Comparison of ENCODE assay signal across 9 cellular contexts in genomic region chr16:11916524-11917285, GRCh38. TPM values are rescaled to one million over a fixed set of nuclear protein-coding genes. Genes with fewer than 3 reads are reported as not detected.
A peak's percentile ranks its signal among the peaks of the same experiment; 100 is the strongest.
DNase-seq lines count a peak whose midpoint lies in the region; ATAC-seq, FAIRE-seq and TF ChIP-seq lines count a peak whose summit lies in the region.
"Had no signal": no experiment of that assay in that cellular context is flagged by ENCODE, and none has a peak within 500 bp of the region (broad histone marks: within the 10 kb centered on the region; RNA-seq: fewer than 3 reads in every experiment).

No MANE protein-coding gene starts in this region.

- H3K4me3 ChIP-seq in Karpas-422 (ENCODE audit: low read length) = peak overlapping the region; percentile 63
- H3K4me3 ChIP-seq in keratinocyte (ENCODE audit: control insufficient read depth in 2 of 3, extremely low read depth in 1 of 3, insufficient read depth in 2 of 3, low read depth in 1 of 3, low read length in 3 of 3) = peak overlapping the region; percentile 69 to 91 (median 82)
- H3K4me3 ChIP-seq in subcutaneous abdominal adipose tissue (ENCODE audit: low read depth in 1 of 5, low read length in 5 of 5) = peak overlapping the region; percentile 75 to 90 (median 84)

- H3K27ac ChIP-seq in Karpas-422 (ENCODE audit: low read length) (no peak overlapping the region), angular gyrus (ENCODE audit: low read depth, low read length) (peak overlapping the region; percentile 84), keratinocyte (ENCODE audit: control insufficient read depth, insufficient read depth, low read length) (peak overlapping the region; percentile 90), subcutaneous abdominal adipose tissue (ENCODE audit: low read depth, low read length) (peak overlapping the region; percentile 91)

- H3K9ac ChIP-seq in Karpas-422 (ENCODE audit: low read length) = peak overlapping the region; percentile 61
- peak overlapping the region; percentile 83 for H3K9ac ChIP-seq in keratinocyte (ENCODE audit: control insufficient read depth, extremely low read depth, insufficient read depth, low read length)
- H3K9ac ChIP-seq in subcutaneous abdominal adipose tissue (ENCODE audit: low read length in 5 of 5) = peak overlapping the region in 4 of 5 donors; percentile 75 to 89 (median 84)

- H3K9me3 ChIP-seq in Karpas-422 (ENCODE audit: low read length) (no peaks in the 10 kb centered on the region), keratinocyte (ENCODE audit: control insufficient read depth, low read depth, low read length) (no peaks in the 10 kb centered on the region), subcutaneous abdominal adipose tissue (ENCODE audit: control insufficient read depth in 5 of 5, low read length in 5 of 5) (no peaks in the 10 kb centered on the region)

- H3K4me2 ChIP-seq in Karpas-422 (ENCODE audit: low read depth, low read length, poor library complexity, severe bottlenecking) = peak overlapping the region; percentile 72
- peak overlapping the region; percentile 84 for H3K4me2 ChIP-seq in keratinocyte (ENCODE audit: control insufficient read depth, extremely low read depth, insufficient read depth, low read depth, low read length)

- no peaks in the 10 kb centered on the region for H3K27me3 ChIP-seq in Karpas-422 (ENCODE audit: low read length)
- H3K27me3 ChIP-seq in keratinocyte (ENCODE audit: control insufficient read depth, extremely low read depth, insufficient read depth, low read length) = no peaks in the 10 kb centered on the region
- peaks cover 0 to 4% (median 0%) of the 10 kb centered on the region in 5 donors for H3K27me3 ChIP-seq in subcutaneous abdominal adipose tissue (ENCODE audit: control insufficient read depth in 5 of 5, insufficient read depth in 4 of 5, low read length in 5 of 5)

- H3K9me2 ChIP-seq in Karpas-422 (replicated peaks; ENCODE audit: insufficient read depth, low read length) = no peaks in the 10 kb centered on the region

- peak; percentile 94 for DNase-seq in DMS153 (lab: John Stamatoyannopoulos, UW)
- peak; percentile 34 for DNase-seq in Karpas-422
- peak; percentile 50 for DNase-seq in keratinocyte (ENCODE audit: low read depth, low spot score)
- DNase-seq in GM12891 (ENCODE audit: insufficient read length, low spot score) = no peak
- no peak for DNase-seq in NOMO-1 treated with dmso at 0.1 percent for 144 hours (lab: John Stamatoyannopoulos, UW; ENCODE audit: unreplicated experiment)

- H3K9me1 ChIP-seq in keratinocyte (ENCODE audit: control insufficient read depth, extremely low read depth, insufficient read depth, low read length) = no peaks in the 10 kb centered on the region

- H2AFZ ChIP-seq in Karpas-422 (ENCODE audit: low read length) (peak overlapping the region; percentile 98), keratinocyte (ENCODE audit: control insufficient read depth, low read length) (peak overlapping the region; percentile 92)

- H3K4me1 ChIP-seq in Karpas-422 (ENCODE audit: low read length) (peaks cover 27% of the 10 kb centered on the region), keratinocyte (ENCODE audit: control insufficient read depth, extremely low read depth, insufficient read depth, low read length) (peaks cover 21% of the 10 kb centered on the region), subcutaneous abdominal adipose tissue (ENCODE audit: control insufficient read depth in 5 of 5, insufficient read depth in 5 of 5, low read length in 5 of 5) (peaks cover 10 to 36% (median 29%) of the 10 kb centered on the region in 5 donors)

- peak in 2 of 3 experiments; percentile 6 to 18 for TF ChIP-seq CTCF in keratinocyte (optimal IDR thresholded peaks at IDR 0.05 in 1 of 3, IDR thresholded peaks at IDR 0.05 in 1 of 3, conservative IDR thresholded peaks at IDR 0.05 in 1 of 3; ENCODE audit: extremely low read depth in 1 of 3, insufficient read depth in 2 of 3, low read length in 3 of 3)

- dilution Hi-C loops in keratinocyte (cut with MboI; ENCODE audit: extremely low pct_ligation_motif_present, low sequenced_read_pairs) = no loop called here

- no peak for TF ChIP-seq POLR2A in GM12891 (IDR thresholded peaks at IDR 0.05; ENCODE audit: low read depth, low read length)

- H4K20me1 ChIP-seq in Karpas-422 (ENCODE audit: insufficient read depth, low read depth, low read length) = peaks cover 25% of the 10 kb centered on the region
- H4K20me1 ChIP-seq in keratinocyte (ENCODE audit: control insufficient read depth, extremely low read depth, insufficient read depth, low read length) = peaks cover 18% of the 10 kb centered on the region

- FAIRE-seq in keratinocyte (lab: Jason Lieb, UNC) (peak; percentile 52), GM12891 (lab: Jason Lieb, UNC) (no peak)

- ATAC-seq in HG03108 (IDR thresholded peaks at IDR 0.05; ENCODE audit: unreplicated experiment) = no peak

- H3K36me3 ChIP-seq in Karpas-422 (ENCODE audit: insufficient read depth, low read length) (peaks cover 13% of the 10 kb centered on the region), keratinocyte (ENCODE audit: control insufficient read depth in 2 of 2, extremely low read depth in 1 of 2, insufficient read depth in 2 of 2, low read length in 2 of 2) (no peaks in the 10 kb centered on the region), subcutaneous abdominal adipose tissue (ENCODE audit: control insufficient read depth in 5 of 5, insufficient read depth in 5 of 5, low read length in 5 of 5) (no peaks in the 10 kb centered on the region)

- H3K79me2 ChIP-seq in Karpas-422 (ENCODE audit: low read length) (peaks cover 39% of the 10 kb centered on the region), keratinocyte (ENCODE audit: control insufficient read depth, insufficient read depth, low read length) (peaks cover 39% of the 10 kb centered on the region)

TF ChIP-seq in GM12891, 5 proteins besides CTCF, POLR2A, EP300 and RAD21:
- TF ChIP-seq POU2F2 (IDR thresholded peaks at IDR 0.05; ENCODE audit: low read depth, low read length) (no peak), TAF1 (IDR thresholded peaks at IDR 0.05; ENCODE audit: low read depth, low read length) (no peak), POLR2AphosphoS5 (IDR thresholded peaks at IDR 0.05; ENCODE audit: low read depth, low read length) (no peak)

RNA-seq across cellular contexts. Expression of gene GSPT1, which starts 0.9 kb away (rescaled TPM):
- 66.5 and 80.2 TPM in 2 replicates for total RNA-seq in Karpas-422 (2014; rRNA removed; shearing (Covaris generic); ENCODE audit: low replicate concordance)
- polyA plus RNA-seq in keratinocyte = 94.4 to 163 TPM (median 118 TPM) in 3 replicates
- polyA plus RNA-seq in keratinocyte (2011; ENCODE audit: low read depth) = 188 TPM
- polyA plus RNA-seq in keratinocyte (2011; cell fraction: cytosol; rRNA removed) = 120 and 233 TPM in 2 replicates
- 111 and 139 TPM in 2 replicates for polyA plus RNA-seq in keratinocyte (2011; cell fraction: nucleus; rRNA removed)
- polyA plus RNA-seq in keratinocyte (2012; ENCODE audit: low replicate concordance) = 110 and 128 TPM in 2 replicates
- 28.5 to 139 TPM (median 74.4 TPM) in 3 replicates for polyA minus RNA-seq in keratinocyte
- polyA minus RNA-seq in keratinocyte (2011; cell fraction: cytosol; rRNA and poly(A)+ RNA removed) = 93.8 TPM
- polyA minus RNA-seq in keratinocyte (2011; cell fraction: nucleus; rRNA and poly(A)+ RNA removed) = 56.8 and 94.7 TPM in 2 replicates
- polyA plus RNA-seq in GM12891 (2012; ENCODE audit: low read depth, missing spikeins) = 67.9 TPM

RNA-seq across cellular contexts. Expression of gene NPIPB2, which starts 25.1 kb away (rescaled TPM):
- total RNA-seq in Karpas-422 (2014; rRNA removed; shearing (Covaris generic); ENCODE audit: low replicate concordance) = 4.5 and 17.6 TPM in 2 replicates
- polyA plus RNA-seq in keratinocyte = 3.6 to 5.5 TPM (median 5.0 TPM) in 3 replicates
- 7.2 TPM for polyA plus RNA-seq in keratinocyte (2011; ENCODE audit: low read depth)
- polyA plus RNA-seq in keratinocyte (2011; cell fraction: cytosol; rRNA removed) = 1.3 and 1.7 TPM in 2 replicates
- polyA plus RNA-seq in keratinocyte (2011; cell fraction: nucleus; rRNA removed) = 42.5 and 50.0 TPM in 2 replicates
- 2.3 and 7.9 TPM in 2 replicates for polyA plus RNA-seq in keratinocyte (2012; ENCODE audit: low replicate concordance)
- polyA minus RNA-seq in keratinocyte = 1.1 to 29.3 TPM (median 18.8 TPM) in 3 replicates
- not detected for polyA minus RNA-seq in keratinocyte (2011; cell fraction: cytosol; rRNA and poly(A)+ RNA removed)
- 7.1 and 20.6 TPM in 2 replicates for polyA minus RNA-seq in keratinocyte (2011; cell fraction: nucleus; rRNA and poly(A)+ RNA removed)
- polyA plus RNA-seq in GM12891 (2012; ENCODE audit: low read depth, missing spikeins) = 8.8 TPM

RNA-seq across cellular contexts. Expression of gene TNFRSF17, which starts 48.3 kb away (rescaled TPM):
- total RNA-seq in Karpas-422 (2014; rRNA removed; shearing (Covaris generic); ENCODE audit: low replicate concordance) = 6.2 and 24.0 TPM in 2 replicates
- 0.13 TPM in 1 of 3 replicates, not detected in the others for polyA plus RNA-seq in keratinocyte
- not detected for polyA plus RNA-seq in keratinocyte (2011; ENCODE audit: low read depth)
- not detected in 2 replicates for polyA plus RNA-seq in keratinocyte (2011; cell fraction: cytosol; rRNA removed)
- not detected in 2 replicates for polyA plus RNA-seq in keratinocyte (2011; cell fraction: nucleus; rRNA removed)
- polyA plus RNA-seq in keratinocyte (2012; ENCODE audit: low replicate concordance) = not detected in 2 replicates
- not detected in 3 replicates for polyA minus RNA-seq in keratinocyte
- polyA minus RNA-seq in keratinocyte (2011; cell fraction: cytosol; rRNA and poly(A)+ RNA removed) = not detected
- polyA minus RNA-seq in keratinocyte (2011; cell fraction: nucleus; rRNA and poly(A)+ RNA removed) = not detected in 2 replicates
- polyA plus RNA-seq in GM12891 (2012; ENCODE audit: low read depth, missing spikeins) = 107 TPM
- total RNA-seq: activated CD8-positive, alpha-beta memory T cell treated with anti-CD3 and anti-CD28 coated beads for 36 hours had no signal

RNA-seq across cellular contexts. Expression of gene SNX29, which starts 59.8 kb away (rescaled TPM):
- 13.2 and 26.8 TPM in 2 replicates for total RNA-seq in Karpas-422 (2014; rRNA removed; shearing (Covaris generic); ENCODE audit: low replicate concordance)
- 9.6 to 17.5 TPM (median 11.3 TPM) in 3 replicates for polyA plus RNA-seq in keratinocyte
- 6.9 TPM for polyA plus RNA-seq in keratinocyte (2011; ENCODE audit: low read depth)
- polyA plus RNA-seq in keratinocyte (2011; cell fraction: cytosol; rRNA removed) = 9.3 and 9.6 TPM in 2 replicates
- 16.4 and 18.3 TPM in 2 replicates for polyA plus RNA-seq in keratinocyte (2011; cell fraction: nucleus; rRNA removed)
- 5.3 and 13.7 TPM in 2 replicates for polyA plus RNA-seq in keratinocyte (2012; ENCODE audit: low replicate concordance)
- polyA minus RNA-seq in keratinocyte = 28.2 to 66.1 TPM (median 43.5 TPM) in 3 replicates
- 16.3 TPM for polyA minus RNA-seq in keratinocyte (2011; cell fraction: cytosol; rRNA and poly(A)+ RNA removed)
- 23.1 and 39.7 TPM in 2 replicates for polyA minus RNA-seq in keratinocyte (2011; cell fraction: nucleus; rRNA and poly(A)+ RNA removed)
- polyA plus RNA-seq in GM12891 (2012; ENCODE audit: low read depth, missing spikeins) = 19.0 TPM

Comparison
In these comparisons a context has a peak if more than half of its experiments do, and no peak if none do; other contexts are left out.
1. DNase-seq: peak in DMS153 (single experiment), Karpas-422 (single experiment) and keratinocyte (single experiment); none in GM12891 (single experiment) and NOMO-1 treated with dmso at 0.1 percent for 144 hours (single experiment).
2. Peak in every context shown above with its lines, with median percentiles within 50 percentile points of each other: H3K4me3 ChIP-seq and H3K9ac ChIP-seq.